Comparison of ENCODE assay signal across 31 cellular contexts in genomic region chr19:18677156-18677555, GRCh38. TPM values are rescaled to one million over a fixed set of nuclear protein-coding genes. Genes with fewer than 3 reads are reported as not detected.
DNase-seq lines count a peak whose midpoint lies in the region; ATAC-seq, FAIRE-seq and TF ChIP-seq lines count a peak whose summit lies in the region.
"Had no signal": no experiment of that assay in that cellular context is flagged by ENCODE, and none has a peak within 500 bp of the region (broad histone marks: within the 10 kb centered on the region; RNA-seq: fewer than 3 reads in every experiment).

No MANE protein-coding gene starts in this region.

- H3K27me3 ChIP-seq in NT2/D1 (ENCODE audit: insufficient read depth, insufficient read length) (no peaks in the 10 kb centered on the region), neural progenitor cell (no peaks in the 10 kb centered on the region)
- H3K27me3 ChIP-seq: adrenal gland, gastroesophageal sphincter, suprapubic skin, uterus had no signal

- no peaks in the 10 kb centered on the region for H4K20me1 ChIP-seq in neural progenitor cell (ENCODE audit: low read depth)

- CTCF ChIA-PET in A549 (lab: Yijun Ruan, JAX), result interaction anchor here (0.8 to 2.3 kb wide), 6 partner anchors 17 to 170 kb away, joined by 3 to 11 read pairs (median 4); partner anchors contain the start of gene TMEM59L

- DNase-seq in A549 (ENCODE audit: low read depth in 1 of 2, low spot score in 1 of 2), result no peak
- no peak for DNase-seq in NT2/D1 (ENCODE audit: low read depth, low spot score)
- DNase-seq in chondrocyte (ENCODE audit: low spot score), result no peak
- DNase-seq in neural progenitor cell (ENCODE audit: low spot score), result no peak
- DNase-seq in NCI-H1105 (lab: John Stamatoyannopoulos, UW), result no peak
- no peak for DNase-seq in NCI-H1105 treated with DMSO at 0.1 percent for 48 hours (lab: John Stamatoyannopoulos, UW)
- no peak for DNase-seq in effector CD8-positive, alpha-beta T cell (lab: John Stamatoyannopoulos, UW)
- DNase-seq: activated CD4-positive, alpha-beta T cell treated with anti-CD3 and anti-CD28 coated beads for 4 hours; activated naive CD4-positive, alpha-beta T cell; activated T-cell treated with anti-CD3 and anti-CD28 coated beads, Interleukin-2, amount 50 U/mL, for 48 hours; adrenal gland; DMS79 treated with DMSO at 0.1 percent for 48 hours; effector memory CD4-positive, alpha-beta T cell; GM23248; left ventricle myocardium superior; mucosa of descending colon; NCI-H1048; NCI-H2029 treated with DMSO at 0.1 percent for 48 hours; NCI-H2227 treated with DMSO at 0.1 percent for 48 hours; NCI-H748 treated with DMSO at 0.1 percent for 48 hours; PC-3; spleen; stimulated activated CD4-positive, alpha-beta T cell treated with anti-CD3 and anti-CD28 coated beads, Interleukin-2, amount 100 ng/mL, for 48 hours; stimulated activated naive B cell treated with anti-CD40 and anti-IgM and Interleukin-4, amounts not matched to agents 10 μg/mL and 1 μg/mL and 100 μg/mL, for 72 hours; T-helper 2 cell; uterus had no signal

- peak overlapping the region; percentile 71 for H3K27ac Mint-ChIP-seq in chondrocyte (ENCODE audit: unreplicated experiment)
- peak overlapping the region; percentile 70 for H3K27ac Mint-ChIP-seq in neural progenitor cell
- H3K27ac Mint-ChIP-seq: B cell had no signal

- ATAC-seq in A549 (no peak), GM18870 (IDR thresholded peaks at IDR 0.05; ENCODE audit: unreplicated experiment) (no peak)

- H3K9me3 ChIP-seq in A549, result no peaks in the 10 kb centered on the region
- H3K9me3 ChIP-seq in NT2/D1 (ENCODE audit: insufficient read depth, low read length), result 0 out of 2 replicates have a peak, but pooled peaks cover 4% of the 10 kb centered on the region
- H3K9me3 ChIP-seq in neural progenitor cell (ENCODE audit: low read depth), result no peaks in the 10 kb centered on the region
- H3K9me3 ChIP-seq: adrenal gland, gastroesophageal sphincter, mucosa of descending colon, spleen, suprapubic skin, uterus had no signal

- H3K4me2 ChIP-seq in A549, result peak overlapping the region; percentile 73
- H3K4me2 ChIP-seq in neural progenitor cell, result no peak overlapping the region

- 92% methylated on average over 13 of the region's 13 CpGs for WGBS in A549 (ENCODE audit: missing lambda C conversion rate)

- H3F3A ChIP-seq in neural progenitor cell (ENCODE audit: low read depth), result peaks cover 28% of the 10 kb centered on the region

- no peak for FAIRE-seq in A549 (lab: Jason Lieb, UNC)
- FAIRE-seq: colon had no signal

- TF ChIP-seq RAD21 in A549 (conservative IDR thresholded peaks at IDR 0.05 in 1 of 2, IDR thresholded peaks at IDR 0.05 in 1 of 2), result no peak

- TF ChIP-seq CTCF in A549 (IDR thresholded peaks at IDR 0.05) (no peak), chondrocyte (IDR thresholded peaks at IDR 0.05) (no peak), neural progenitor cell (IDR thresholded peaks at IDR 0.05) (no peak)

- H3K4me1 ChIP-seq in A549, result peaks cover 20% of the 10 kb centered on the region
- peaks cover 9% of the 10 kb centered on the region for H3K4me1 ChIP-seq in NT2/D1 (ENCODE audit: insufficient read depth, insufficient read length)
- H3K4me1 ChIP-seq in neural progenitor cell, result peaks cover 15% of the 10 kb centered on the region

- H3K27me3 Mint-ChIP-seq in chondrocyte (ENCODE audit: low read depth), result no peaks in the 10 kb centered on the region
- peaks cover 2% of the 10 kb centered on the region for H3K27me3 Mint-ChIP-seq in neural progenitor cell (ENCODE audit: insufficient read depth, low read depth)
- H3K27me3 Mint-ChIP-seq: stimulated activated naive B cell treated with anti-CD40 and anti-IgM and Interleukin-4, amounts not matched to agents 10 μg/mL and 1 μg/mL and 100 μg/mL, for 72 hours had no signal

- H3K9ac ChIP-seq in NT2/D1 (ENCODE audit: insufficient read length, low read depth) (peak overlapping the region; percentile 58), neural progenitor cell (no peak overlapping the region)

- H3K4me3 Mint-ChIP-seq in chondrocyte (ENCODE audit: unreplicated experiment), result no peak overlapping the region
- peak overlapping the region; percentile 41 for H3K4me3 Mint-ChIP-seq in neural progenitor cell
- H3K4me3 Mint-ChIP-seq: B cell; stimulated activated naive B cell treated with anti-CD40 and anti-IgM and Interleukin-4, amounts not matched to agents 10 μg/mL and 1 μg/mL and 100 μg/mL, for 72 hours had no signal

- H2AFZ ChIP-seq in neural progenitor cell (replicated peaks), result no peak overlapping the region

- H3K9me3 Mint-ChIP-seq in chondrocyte (ENCODE audit: low read depth) (no peaks in the 10 kb centered on the region), neural progenitor cell (no peaks in the 10 kb centered on the region)
- H3K9me3 Mint-ChIP-seq: stimulated activated naive B cell treated with anti-CD40 and anti-IgM and Interleukin-4, amounts not matched to agents 10 μg/mL and 1 μg/mL and 100 μg/mL, for 72 hours had no signal

- no peak for TF ChIP-seq EP300 in A549 (IDR thresholded peaks at IDR 0.05)

- POLR2A ChIA-PET in A549 (lab: Yijun Ruan, JAX), result interaction anchor here (0.6 kb wide), 1 partner anchor 13 kb away, joined by 7 read pairs; no protein-coding TSS in a partner anchor

- H3K27ac ChIP-seq in A549, result peak overlapping the region; percentile 76 to 98
- no peak overlapping the region for H3K27ac ChIP-seq in neural progenitor cell
- H3K27ac ChIP-seq: suprapubic skin had no signal

- H3K79me2 ChIP-seq in neural progenitor cell (ENCODE audit: low read depth), result no peaks in the 10 kb centered on the region

- no peak overlapping the region for H3K4me3 ChIP-seq in A549
- no peak overlapping the region for H3K4me3 ChIP-seq in NT2/D1 (ENCODE audit: insufficient read length, low read depth)
- H3K4me3 ChIP-seq in neural progenitor cell, result no peak overlapping the region
- H3K4me3 ChIP-seq: adrenal gland, gastroesophageal sphincter, mucosa of descending colon, spleen, suprapubic skin, uterus had no signal

- no peak for TF ChIP-seq POLR2A in A549 (IDR thresholded peaks at IDR 0.05; ENCODE audit: low read length)

- H3K4me1 Mint-ChIP-seq in chondrocyte (ENCODE audit: low read depth) (peaks cover 29% of the 10 kb centered on the region), neural progenitor cell (peaks cover 25% of the 10 kb centered on the region)
- H3K4me1 Mint-ChIP-seq: B cell had no signal

- H3K36me3 ChIP-seq in NT2/D1 (ENCODE audit: insufficient read depth, insufficient read length, low read length) (no peaks in the 10 kb centered on the region), neural progenitor cell (no peaks in the 10 kb centered on the region)
- H3K36me3 ChIP-seq: adrenal gland, gastroesophageal sphincter, suprapubic skin, uterus had no signal

- H3K36me3 Mint-ChIP-seq in chondrocyte (ENCODE audit: low read depth) (no peaks in the 10 kb centered on the region), neural progenitor cell (no peaks in the 10 kb centered on the region)

TF ChIP-seq in A549, 52 proteins besides CTCF, POLR2A, EP300 and RAD21 (continues in another document):
- no peak for TF ChIP-seq CBX8 (IDR thresholded peaks at IDR 0.05)
- no peak for TF ChIP-seq TFCP2L1 (CRISPR knock-in tag; IDR thresholded peaks at IDR 0.05)
- TF ChIP-seq HEYL (CRISPR knock-in tag; IDR thresholded peaks at IDR 0.05), result no peak
- TF ChIP-seq JUN (IDR thresholded peaks at IDR 0.05), result no peak
- TF ChIP-seq MYC (IDR thresholded peaks at IDR 0.05; ENCODE audit: borderline replicate concordance, low read length), result no peak
- TF ChIP-seq REST (IDR thresholded peaks at IDR 0.05), result no peak
- no peak for TF ChIP-seq HOXB5 (CRISPR knock-in tag; IDR thresholded peaks at IDR 0.05)
- TF ChIP-seq FOSB (CRISPR knock-in tag; IDR thresholded peaks at IDR 0.05), result no peak
- TF ChIP-seq POLR2AphosphoS2 (conservative IDR thresholded peaks at IDR 0.05; ENCODE audit: low read length), result no peak
- TF ChIP-seq EHMT2 (IDR thresholded peaks at IDR 0.05; ENCODE audit: low read depth), result no peak

RNA-seq across cellular contexts. Expression of gene CRTC1, which starts 6.3 kb away (rescaled TPM):
- polyA plus RNA-seq in A549 (2011; rRNA removed), result 0.86 and 0.87 TPM in 2 replicates
- 4.4 and 5.7 TPM in 2 replicates for polyA plus RNA-seq in A549 (2012; cell fraction: cytosol; rRNA removed)
- 13.7 and 20.7 TPM in 2 replicates for polyA plus RNA-seq in A549 (2012; cell fraction: nucleus; rRNA removed)
- 4.0 to 5.7 TPM (median 4.3 TPM) in 3 replicates for polyA plus RNA-seq in A549 (2017; fragmentation: RNase III; extraction: RNeasy Plus Mini Kit Qiagen cat#74134 plus additional on column Dnase treatment)
- 0.49 and 0.66 TPM in 2 replicates for polyA minus RNA-seq in A549 (2011; rRNA and poly(A)+ RNA removed)
- total RNA-seq in chondrocyte, result 14.6 to 17.2 TPM (median 15.5 TPM) in 3 replicates
- 2.4 and 5.7 TPM in 2 replicates for total RNA-seq in neural progenitor cell (ENCODE audit: low replicate concordance)

RNA-seq across cellular contexts. Expression of gene KLHL26, which starts 40.3 kb away (rescaled TPM):
- polyA plus RNA-seq in A549 (2011; rRNA removed) (1.1 and 1.8 TPM in 2 replicates), A549 (2017; fragmentation: RNase III; extraction: RNeasy Plus Mini Kit Qiagen cat#74134 plus additional on column Dnase treatment) (2.0 TPM in 3 replicates)
- polyA plus RNA-seq in A549 (2012; cell fraction: cytosol; rRNA removed), result 2.9 and 3.5 TPM in 2 replicates
- polyA plus RNA-seq in A549 (2012; cell fraction: nucleus; rRNA removed), result 2.8 and 7.3 TPM in 2 replicates
- 0.97 and 1.1 TPM in 2 replicates for polyA minus RNA-seq in A549 (2011; rRNA and poly(A)+ RNA removed)
- total RNA-seq in chondrocyte (6.6 to 9.8 TPM (median 8.0 TPM) in 3 replicates), neural progenitor cell (ENCODE audit: low replicate concordance) (5.8 and 7.1 TPM in 2 replicates)
